In the genomic region with DNA sequence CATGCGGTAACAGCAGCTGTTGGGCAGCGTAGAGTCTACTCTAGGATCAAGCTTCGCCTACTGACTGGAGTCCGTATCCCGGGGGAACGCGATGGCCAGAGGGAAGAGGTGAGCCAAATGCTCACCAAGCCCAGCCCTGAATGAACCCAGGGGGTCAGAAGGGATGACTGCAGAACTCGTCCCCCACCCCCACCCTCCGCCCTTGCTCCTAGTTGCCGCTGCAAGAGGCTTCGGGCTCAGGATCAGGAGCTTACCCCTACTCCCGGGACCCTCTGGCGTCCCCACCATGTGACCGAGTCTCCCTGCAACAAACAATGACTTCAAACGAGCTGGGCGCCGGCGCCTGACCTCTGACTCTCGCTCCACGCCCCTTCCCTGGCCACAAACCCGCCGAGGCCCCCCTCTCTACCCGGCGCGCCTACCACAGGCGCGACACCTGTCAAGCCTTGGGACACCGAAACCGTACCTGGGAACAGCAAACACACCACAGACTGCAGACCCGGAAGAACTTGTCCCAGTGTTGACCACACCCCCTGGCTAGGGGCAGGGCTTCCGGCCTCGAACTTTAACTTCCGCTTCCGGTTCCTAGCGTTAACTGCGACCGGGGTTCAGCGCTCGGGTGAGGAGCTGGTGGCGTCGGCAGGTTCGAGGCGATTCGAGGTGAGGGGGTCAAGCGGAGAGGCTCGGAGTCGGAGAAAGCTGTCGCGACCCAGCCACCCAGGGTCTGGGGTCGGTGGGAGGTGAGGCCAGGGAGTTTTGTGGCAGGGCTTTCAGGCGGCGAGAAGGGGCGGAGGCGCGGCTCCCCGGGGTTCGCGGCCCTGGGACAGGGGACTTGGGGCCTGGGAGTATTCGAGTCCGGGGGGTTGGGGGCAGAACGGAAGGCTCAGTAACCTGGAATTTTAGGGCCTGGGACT, we compare ENCODE assay signal across 8 cellular contexts. TPM values are rescaled to one million over a fixed set of nuclear protein-coding genes. Genes with fewer than 3 reads are reported as not detected.
DNase-seq lines count a peak whose midpoint lies in the region; ATAC-seq and TF ChIP-seq lines count a peak whose summit lies in the region.

UBL5 (plus strand) TSS at position 594 of the 914 bp plus-strand sequence. CDS start 420 bp downstream, outside the sequence.

- peak within 1 kb of the TSS; percentile 99 for H3K4me2 ChIP-seq in neural progenitor cell

- H3K36me3 ChIP-seq in SJSA1 (peaks cover 46% of the 10 kb centered on the region), neural progenitor cell (no peaks in the 10 kb centered on the region), stomach smooth muscle (ENCODE audit: control insufficient read depth in 2 of 2, insufficient read depth in 2 of 2, low read length in 2 of 2) (peaks cover 0 to 5% of the 10 kb centered on the region in 2 donors)

- TF ChIP-seq CTCF in foreskin keratinocyte (conservative IDR thresholded peaks at IDR 0.05), result no peak
- no peak for TF ChIP-seq CTCF in neural progenitor cell (IDR thresholded peaks at IDR 0.05)

- CTCF ChIA-PET in HEK293T (lab: Yijun Ruan, JAX), result no interaction called here

- POLR2A ChIA-PET in HEK293T (lab: Yijun Ruan, JAX), result interaction anchor here (0.6 to 2.5 kb wide), 12 partner anchors 9 to 1261 kb away, joined by 3 to 25 read pairs (median 3); partner anchors contain the start of genes FBXL12 and PPAN

- H4K20me1 ChIP-seq in neural progenitor cell (ENCODE audit: low read depth), result peaks cover 18% of the 10 kb centered on the region

- ATAC-seq in foreskin keratinocyte, result peak; percentile 93

- H3K9ac ChIP-seq in neural progenitor cell, result peak within 1 kb of the TSS; percentile 70
- peak within 1 kb of the TSS; percentile 86 to 92 for H3K9ac ChIP-seq in stomach smooth muscle (ENCODE audit: low read length in 2 of 2)

- H3K4me1 ChIP-seq in SJSA1 (replicated peaks) (peaks cover 5% of the 10 kb centered on the region; the same call in 1 of the 2 replicates), foreskin keratinocyte (no peaks in the 10 kb centered on the region), neural progenitor cell (peaks cover 9% of the 10 kb centered on the region), stomach smooth muscle (ENCODE audit: control insufficient read depth, insufficient read depth, low read length) (peaks cover 19% of the 10 kb centered on the region)

- H3K4me3 ChIP-seq in SJSA1 (peak within 1 kb of the TSS; percentile 71), neural progenitor cell (peak within 1 kb of the TSS; percentile 67), stomach smooth muscle (ENCODE audit: low read length in 2 of 2) (peak within 1 kb of the TSS; percentile 86 to 95)

- no peaks in the 10 kb centered on the region for H3K9me3 Mint-ChIP-seq in neural progenitor cell

- H2AFZ ChIP-seq in neural progenitor cell (replicated peaks), result peak within 1 kb of the TSS; percentile 43

- H3K27ac Mint-ChIP-seq in neural progenitor cell, result peak within 1 kb of the TSS; percentile 98

- H3K27me3 ChIP-seq in SJSA1 (replicated peaks), result no peaks in the 10 kb centered on the region
- H3K27me3 ChIP-seq in foreskin keratinocyte, result no peaks in the 10 kb centered on the region
- no peaks in the 10 kb centered on the region for H3K27me3 ChIP-seq in neural progenitor cell
- no peaks in the 10 kb centered on the region for H3K27me3 ChIP-seq in stomach smooth muscle (ENCODE audit: control insufficient read depth in 1 of 2, insufficient read depth in 2 of 2, low read length in 2 of 2)

- H3K27ac ChIP-seq in SJSA1, result peak within 1 kb of the TSS; percentile 15; the same call in 1 of the 2 replicates
- peak within 1 kb of the TSS; percentile 54 for H3K27ac ChIP-seq in foreskin keratinocyte
- no peak within 1 kb of the TSS for H3K27ac ChIP-seq in neural progenitor cell
- peak within 1 kb of the TSS; percentile 70 for H3K27ac ChIP-seq in stomach smooth muscle (ENCODE audit: low read length)

- peak; percentile 69 for DNase-seq in GF-D8 (lab: John Stamatoyannopoulos, UW)
- DNase-seq in HEK293T (ENCODE audit: extremely low spot score), result peak; percentile 89
- DNase-seq in MV-4-11 (lab: John Stamatoyannopoulos, UW), result peak; percentile 92
- peak; percentile 74 to 81 for DNase-seq in SJSA1 (ENCODE audit: low read depth in 1 of 2, low spot score in 2 of 2)
- DNase-seq in activated naive CD4-positive, alpha-beta T cell (lab: John Stamatoyannopoulos, UW), result peak; percentile 59 to 84 (median 75)
- DNase-seq in foreskin keratinocyte, result peak; percentile 65 to 82
- DNase-seq in neural progenitor cell (ENCODE audit: low spot score), result peak; percentile 94

- H3K4me1 Mint-ChIP-seq in neural progenitor cell, result peaks cover 18% of the 10 kb centered on the region

- H3K9me3 ChIP-seq in SJSA1 (replicated peaks), result no peaks in the 10 kb centered on the region
- H3K9me3 ChIP-seq in neural progenitor cell (ENCODE audit: low read depth), result no peaks in the 10 kb centered on the region
- no peaks in the 10 kb centered on the region for H3K9me3 ChIP-seq in stomach smooth muscle (ENCODE audit: control insufficient read depth in 2 of 2, low read length in 2 of 2)

- peaks cover 5% of the 10 kb centered on the region for H3K36me3 Mint-ChIP-seq in neural progenitor cell

- peak within 1 kb of the TSS; percentile 100 for H3K4me3 Mint-ChIP-seq in neural progenitor cell

- peaks cover 5% of the 10 kb centered on the region for H3K27me3 Mint-ChIP-seq in neural progenitor cell (ENCODE audit: insufficient read depth, low read depth)

- peaks cover 51% of the 10 kb centered on the region for H3K79me2 ChIP-seq in neural progenitor cell (ENCODE audit: low read depth)

- H3F3A ChIP-seq in neural progenitor cell (ENCODE audit: low read depth), result peaks cover 11% of the 10 kb centered on the region

TF ChIP-seq in HEK293T, 16 proteins besides CTCF, POLR2A, EP300 and RAD21:
- TF ChIP-seq L3MBTL2 (conservative IDR thresholded peaks at IDR 0.05) (peak; percentile 30; the same call in 1 of the 2 replicates), NFRKB (IDR thresholded peaks at IDR 0.05) (no peak), PKNOX1 (IDR thresholded peaks at IDR 0.05) (peak; percentile 43), ELF4 (IDR thresholded peaks at IDR 0.05) (peak; percentile 68)
TF ChIP-seq in HEK293T: peak in this region for 3.

RNA-seq across cellular contexts. Expression of gene UBL5, which starts in this region (rescaled TPM):
- total RNA-seq in SJSA1 (2014; rRNA removed; shearing (Covaris generic)), result 472 and 541 TPM in 2 replicates
- total RNA-seq in foreskin keratinocyte, result 412 TPM in 2 replicates
- 708 and 777 TPM in 2 replicates for polyA plus RNA-seq in foreskin keratinocyte
- total RNA-seq in neural progenitor cell (ENCODE audit: low replicate concordance), result 628 and 652 TPM in 2 replicates
